ENCODE assay signal across 1 cellular context in the genomic region with DNA sequence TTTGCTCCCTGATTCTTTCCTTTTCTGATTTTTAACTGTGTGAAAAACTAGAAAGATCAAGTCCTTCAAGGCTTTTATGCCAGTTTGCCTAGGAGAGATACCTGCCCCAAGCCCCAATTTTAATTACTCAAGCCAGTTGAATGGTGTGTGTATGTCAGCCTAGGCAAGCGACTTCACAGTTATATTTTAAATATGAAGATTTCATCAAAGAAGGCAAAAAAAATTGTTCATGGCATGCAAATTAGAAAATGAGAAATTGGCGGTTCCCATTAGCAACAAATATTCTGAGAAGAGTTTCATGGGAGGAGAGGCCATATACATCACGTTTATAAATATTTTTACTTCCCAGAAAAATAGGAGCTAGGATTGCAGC.
TF ChIP-seq lines count a peak whose summit lies in the region.

No MANE protein-coding gene starts in this region.

TF ChIP-seq in SK-N-SH, 30 proteins besides CTCF, POLR2A, EP300 and RAD21 (continued from another document):
- TF ChIP-seq, protein P1, sequence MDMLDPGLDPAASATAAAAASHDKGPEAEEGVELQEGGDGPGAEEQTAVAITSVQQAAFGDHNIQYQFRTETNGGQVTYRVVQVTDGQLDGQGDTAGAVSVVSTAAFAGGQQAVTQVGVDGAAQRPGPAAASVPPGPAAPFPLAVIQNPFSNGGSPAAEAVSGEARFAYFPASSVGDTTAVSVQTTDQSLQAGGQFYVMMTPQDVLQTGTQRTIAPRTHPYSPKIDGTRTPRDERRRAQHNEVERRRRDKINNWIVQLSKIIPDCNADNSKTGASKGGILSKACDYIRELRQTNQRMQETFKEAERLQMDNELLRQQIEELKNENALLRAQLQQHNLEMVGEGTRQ (IDR thresholded peaks at IDR 0.05; ENCODE audit: borderline replicate concordance, low read depth, low read length) = no peak
- TF ChIP-seq TEAD4 (IDR thresholded peaks at IDR 0.05; ENCODE audit: borderline replicate concordance, insufficient read depth) (no peak), JUND (IDR thresholded peaks at IDR 0.05) (no peak)
TF ChIP-seq in SK-N-SH: peak in this region for 0.
